ENCODE assay signal across 1 cellular context in the genomic region with DNA sequence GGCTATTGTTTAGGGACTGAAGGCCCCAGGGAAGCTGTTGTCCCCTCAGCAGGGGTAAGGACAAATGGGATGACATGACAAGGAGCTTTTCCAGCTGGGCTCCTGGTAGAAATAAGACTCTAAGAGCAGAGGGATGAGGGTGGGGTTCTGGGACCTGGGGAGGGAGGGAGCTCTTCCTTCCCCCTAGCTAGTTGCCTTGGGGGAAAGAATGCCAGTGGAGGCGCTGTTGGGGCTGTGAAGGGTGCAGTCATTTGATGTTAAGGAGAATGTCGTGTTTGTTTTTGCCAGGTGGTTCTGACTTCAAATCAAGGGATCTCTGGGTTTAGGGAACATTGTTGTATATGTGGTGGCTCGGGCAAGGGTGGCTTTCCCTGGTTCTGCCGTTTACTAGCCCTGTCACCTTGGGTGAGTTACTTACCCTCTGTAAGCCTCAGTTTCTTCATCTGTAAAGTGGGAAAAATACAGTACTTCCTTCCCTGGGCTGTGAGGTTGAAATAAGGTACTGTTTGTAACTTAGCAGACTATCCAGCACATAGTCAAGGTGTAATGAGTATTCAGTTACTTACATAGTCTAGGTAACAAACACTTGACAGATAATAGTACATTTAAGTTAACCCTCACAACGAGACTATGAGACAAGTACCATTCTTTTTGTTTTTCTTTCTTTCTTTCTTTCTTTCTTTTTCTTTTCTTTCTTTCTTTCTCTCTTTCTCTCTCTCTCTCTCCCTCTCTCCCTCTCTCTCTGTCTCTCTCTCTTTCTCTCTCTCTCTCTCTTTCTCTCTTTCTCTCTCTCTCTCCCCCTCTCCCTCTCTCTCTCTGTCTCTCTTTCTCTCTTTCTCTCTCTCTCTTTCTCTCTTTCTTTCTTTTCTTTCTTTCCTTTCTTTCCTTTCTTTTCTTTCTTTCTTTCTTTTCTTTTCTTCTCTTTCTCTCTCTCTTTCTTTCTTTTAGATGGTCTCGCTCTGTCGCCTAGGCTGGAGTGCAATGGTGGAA.
TF ChIP-seq lines count a peak whose summit lies in the region.

No MANE protein-coding gene starts in this region.

TF ChIP-seq in HepG2, 621 proteins besides CTCF, POLR2A, EP300 and RAD21:
- TF ChIP-seq ZNF629 (CRISPR knock-in tag; conservative IDR thresholded peaks at IDR 0.05) (peak; percentile 68), ZKSCAN1 (IDR thresholded peaks at IDR 0.05; ENCODE audit: low read length) (no peak)
